Comparison of ENCODE assay signal across 23 cellular contexts in the genomic region with DNA sequence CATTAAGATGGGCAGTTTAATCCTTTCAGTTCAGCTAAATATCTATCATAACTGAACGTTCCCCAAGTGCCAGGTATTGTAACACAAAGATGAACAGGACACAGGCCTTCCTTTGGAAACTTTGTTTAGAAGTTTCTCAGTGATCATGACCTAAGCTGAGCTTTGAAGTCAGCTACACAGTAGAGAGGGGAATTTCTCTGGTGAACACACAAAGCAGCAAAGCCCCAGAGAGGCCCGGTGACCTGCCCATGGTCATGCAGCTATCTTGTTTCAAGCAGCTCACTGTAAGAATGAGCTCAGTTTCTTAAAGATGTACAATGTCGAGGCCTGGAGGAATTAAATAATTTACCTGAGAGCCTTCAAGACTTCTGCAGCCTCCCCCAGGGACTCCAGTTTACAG.
"Had no signal": no experiment of that assay in that cellular context is flagged by ENCODE, and none has a peak within 500 bp of the region (broad histone marks: within the 10 kb centered on the region; RNA-seq: fewer than 3 reads in every experiment).

No MANE protein-coding gene starts in this region.

- H3K36me3 ChIP-seq: cardiac muscle cell, lower lobe of right lung, spleen, upper lobe of right lung, WERI-Rb-1 had no signal

- H3K9me3 ChIP-seq: lower lobe of right lung, mucosa of descending colon, spleen, upper lobe of right lung had no signal

- H3K27me3 ChIP-seq: cardiac muscle cell, spleen, upper lobe of right lung had no signal

- DNase-seq: activated CD4-positive, alpha-beta T cell treated with anti-CD3 and anti-CD28 coated beads, Interleukin-2, amount 10 ng/mL, durations not matched to agents 7 days and 5 days; activated CD4-positive, CD25-positive, alpha-beta regulatory T cell treated with anti-CD3 and anti-CD28 coated beads, Interleukin-2, amount 50 U/mL, for 72 hours; activated CD8-positive, alpha-beta T cell treated with anti-CD3 and anti-CD28 coated beads, Interleukin-2, amount 10 ng/mL, durations not matched to agents 7 days and 5 days; activated gamma-delta T cell; activated naive CD4-positive, alpha-beta T cell treated with anti-CD3 and anti-CD28 coated beads, Interleukin-2, amount 50 U/mL, for 16 hours; activated naive CD8-positive, alpha-beta T cell treated with anti-CD3 and anti-CD28 coated beads, Interleukin-2, amount 50 U/mL, for 24 hours; dermis blood vessel endothelial cell; effector CD8-positive, alpha-beta T cell; erythroblast; foreskin fibroblast; kidney; lower lobe of right lung; mesendoderm; mucosa of descending colon; naive B cell; spleen; stimulated activated CD4-positive, alpha-beta T cell treated with anti-CD3 and anti-CD28 coated beads, Interleukin-4, amount 100 ng/mL, for 1 hour; stimulated activated naive CD8-positive, alpha-beta T cell treated with anti-CD3 and anti-CD28 coated beads, Interleukin-15, Interleukin-2, amounts not matched to agents 100 U/mL and 50 U/mL, for 24 hours; upper lobe of right lung; WERI-Rb-1 had no signal

- H3K4me1 ChIP-seq: lower lobe of right lung, upper lobe of right lung had no signal

- ATAC-seq: activated CD8-positive, alpha-beta T cell treated with anti-CD3 and anti-CD28 coated beads, Interleukin-2, amount 10 ng/mL, durations not matched to agents 7 days and 5 days; activated naive CD8-positive, alpha-beta T cell treated with anti-CD3 and anti-CD28 coated beads, Interleukin-2, amount 50 U/mL, for 24 hours; left lobe of liver; lower lobe of right lung; mucosa of descending colon; stimulated activated naive CD8-positive, alpha-beta T cell treated with anti-CD3 and anti-CD28 coated beads, Interleukin-15, Interleukin-2, amounts not matched to agents 100 U/mL and 50 U/mL, for 24 hours; upper lobe of right lung had no signal

- H3K4me3 ChIP-seq: cardiac muscle cell, lower lobe of right lung, mucosa of descending colon, spleen, upper lobe of right lung had no signal

- FAIRE-seq: kidney, TTC549 had no signal

- H3K27ac ChIP-seq: cardiac muscle cell, lower lobe of right lung, spleen, upper lobe of right lung, WERI-Rb-1 had no signal
